Comparison of ENCODE assay signal across 1 cellular context in genomic region chr12:31578632-31579031, GRCh38.
TF ChIP-seq lines count a peak whose summit lies in the region.

No MANE protein-coding gene starts in this region.

TF ChIP-seq in WTC11, 78 proteins besides CTCF, POLR2A, EP300 and RAD21 (continued from another document):
- TF ChIP-seq STAT6 (CRISPR knock-in tag; conservative IDR thresholded peaks at IDR 0.05; ENCODE audit: low read depth) (no peak), ESRRA (CRISPR knock-in tag; IDR thresholded peaks at IDR 0.05; ENCODE audit: borderline replicate concordance) (no peak), MYBL2 (CRISPR knock-in tag; IDR thresholded peaks at IDR 0.05) (no peak), SOX15 (CRISPR knock-in tag; IDR thresholded peaks at IDR 0.05) (no peak)
